In genomic region chr7:2567663-2568238, GRCh38 we compare ENCODE assay signal across 9 cellular contexts. TPM values are rescaled to one million over a fixed set of nuclear protein-coding genes. Genes with fewer than 3 reads are reported as not detected.
A peak's percentile ranks its signal among the peaks of the same experiment; 100 is the strongest.
DNase-seq lines count a peak whose midpoint lies in the region; FAIRE-seq and TF ChIP-seq lines count a peak whose summit lies in the region.
"Had no signal": no experiment of that assay in that cellular context is flagged by ENCODE, and none has a peak within 500 bp of the region (broad histone marks: within the 10 kb centered on the region; RNA-seq: fewer than 3 reads in every experiment).

No MANE protein-coding gene starts in this region.

- H3K27me3 ChIP-seq in CD4-positive, alpha-beta memory T cell (ENCODE audit: insufficient read depth, low read length): no peaks in the 10 kb centered on the region

- H3K4me3 ChIP-seq in GM12864 (ENCODE audit: low read depth, low read length): no peak overlapping the region; the same call in 1 of the 2 replicates
- no peak overlapping the region for H3K4me3 ChIP-seq in CD4-positive, alpha-beta memory T cell (ENCODE audit: low read length in 2 of 2)

- FAIRE-seq in frontal cortex (lab: Jason Lieb, UNC): no peak

- H3K36me3 ChIP-seq in CD4-positive, alpha-beta memory T cell (ENCODE audit: insufficient read depth, low read length): no peaks in the 10 kb centered on the region

- POLR2A ChIA-PET in RWPE1 (lab: Yijun Ruan, JAX; ENCODE audit: low non-redundant PET): no interaction called here
- POLR2A ChIA-PET in CD4-positive, alpha-beta memory T cell (lab: Charles Lee; ENCODE audit: partially characterized antibody): interaction anchor here (0.8 to 1.5 kb wide), 3 partner anchors 45 to 59 kb away, joined by 3 read pairs; no protein-coding TSS in a partner anchor

- CTCF ChIA-PET in RWPE1 (lab: Yijun Ruan, JAX): interaction anchor here (0.7 kb wide), 1 partner anchor 115 kb away, joined by 3 read pairs; no protein-coding TSS in a partner anchor
- CTCF ChIA-PET in CD4-positive, alpha-beta memory T cell (lab: Charles Lee; ENCODE audit: partially characterized antibody): interaction anchor here (1.0 to 2.5 kb wide), 3 partner anchors 89 to 141 kb away, joined by 3 to 11 read pairs (median 8); no protein-coding TSS in a partner anchor

- H3K4me1 ChIP-seq in CD4-positive, alpha-beta memory T cell (ENCODE audit: insufficient read depth, low read length): peaks cover 7% of the 10 kb centered on the region

- no peak overlapping the region for H3K27ac ChIP-seq in RWPE1
- H3K27ac ChIP-seq in CD4-positive, alpha-beta memory T cell (ENCODE audit: low read depth, low read length): no peak overlapping the region

- intact Hi-C loops in CD4-positive, alpha-beta memory T cell (cut with micrococcal nuclease): no loop called here

- no peaks in the 10 kb centered on the region for H3K27me3 Mint-ChIP-seq in CD4-positive, alpha-beta memory T cell
- H3K27me3 Mint-ChIP-seq: naive thymus-derived CD8-positive, alpha-beta T cell had no signal

- peaks cover 8 to 15% (median 10%) of the 10 kb centered on the region in 4 donors for H3K4me1 Mint-ChIP-seq in CD4-positive, alpha-beta memory T cell

- H3K9me3 ChIP-seq in CD4-positive, alpha-beta memory T cell (ENCODE audit: control insufficient read depth in 1 of 2, low read length in 2 of 2): no peaks in the 10 kb centered on the region

- H3K36me3 Mint-ChIP-seq in CD4-positive, alpha-beta memory T cell: peaks cover 2 to 3% of the 10 kb centered on the region in 2 donors

- TF ChIP-seq CTCF in GM12864 (IDR thresholded peaks at IDR 0.05; ENCODE audit: low read depth, low read length, missing control alignments) (peak; percentile 60), RWPE1 (conservative IDR thresholded peaks at IDR 0.05; ENCODE audit: low read depth) (peak; percentile 30; the same call in 1 of the 2 replicates)

- H3K4me3 Mint-ChIP-seq in CD4-positive, alpha-beta memory T cell: no peak overlapping the region
- H3K4me3 Mint-ChIP-seq: naive thymus-derived CD8-positive, alpha-beta T cell had no signal

- no peaks in the 10 kb centered on the region for H3K9me3 Mint-ChIP-seq in CD4-positive, alpha-beta memory T cell
- H3K9me3 Mint-ChIP-seq: naive thymus-derived CD8-positive, alpha-beta T cell had no signal

- DNase-seq in GM12864 (ENCODE audit: low read depth): no peak
- DNase-seq in RWPE1 (ENCODE audit: low spot score): no peak
- DNase-seq in frontal cortex (ENCODE audit: low spot score in 2 of 2): peak; percentile 61 to 71
- DNase-seq in putamen (ENCODE audit: low spot score): peak; percentile 66
- DNase-seq in NCI-H69 (lab: John Stamatoyannopoulos, UW): no peak
- no peak for DNase-seq in CD4-positive, alpha-beta memory T cell
- no peak for DNase-seq in LoVo (ENCODE audit: low spot score)
- DNase-seq in NOMO-1 treated with DMSO at 0.1 percent for 48 hours (lab: John Stamatoyannopoulos, UW; ENCODE audit: unreplicated experiment): no peak

- no peak overlapping the region for H3K27ac Mint-ChIP-seq in CD4-positive, alpha-beta memory T cell
- H3K27ac Mint-ChIP-seq: naive thymus-derived CD8-positive, alpha-beta T cell had no signal

RNA-seq across cellular contexts. Expression of gene IQCE, which starts 9.0 kb away (rescaled TPM):
- total RNA-seq in frontal cortex: 17.9 TPM
- 1 to 10 TPM; 8.2 to 9.4 TPM for total RNA-seq in CD4-positive, alpha-beta memory T cell
- 1 to 10 TPM in 1 of 2 donors, under 1 TPM in 1; 0.81 to 3.7 TPM for polyA plus RNA-seq in CD4-positive, alpha-beta memory T cell

RNA-seq across cellular contexts. Expression of gene BRAT1, which starts 12.4 kb away (rescaled TPM):
- 16.7 TPM for total RNA-seq in frontal cortex
- 10 to 100 TPM; 37.0 to 41.4 TPM for total RNA-seq in CD4-positive, alpha-beta memory T cell
- 10 to 100 TPM; 24.2 to 42.4 TPM for polyA plus RNA-seq in CD4-positive, alpha-beta memory T cell

RNA-seq across cellular contexts. Expression of gene LFNG, which starts 48.2 kb away (rescaled TPM):
- 9.4 TPM for total RNA-seq in frontal cortex
- 100 to 1,000 TPM; 125 to 127 TPM for total RNA-seq in CD4-positive, alpha-beta memory T cell
- 1 to 10 TPM in 1 of 2 donors, under 1 TPM in 1; 0.09 to 4.1 TPM for polyA plus RNA-seq in CD4-positive, alpha-beta memory T cell

Comparison
In these comparisons a context has a peak if more than half of its experiments do, and no peak if none do; other contexts are left out.
1. DNase-seq: peak in frontal cortex (2 of 2) and putamen (single experiment); none in GM12864 (single experiment), RWPE1 (single experiment), NCI-H69 (single experiment), CD4-positive, alpha-beta memory T cell (0 of 5), LoVo (single experiment) and NOMO-1 treated with DMSO at 0.1 percent for 48 hours (single experiment).
2. RNA of gene LFNG, which starts 48.2 kb away (total RNA-seq): 125 to 127 TPM in CD4-positive, alpha-beta memory T cell; 9.4 TPM in frontal cortex (single experiment); every median in the first group is over 10 times any median in the second.